14 cellular contexts compared by ENCODE assay signal in genomic region chr9:107597743-107598217, GRCh38.
"Had no signal": no experiment of that assay in that cellular context is flagged by ENCODE, and none has a peak within 500 bp of the region (broad histone marks: within the 10 kb centered on the region; RNA-seq: fewer than 3 reads in every experiment).

No MANE protein-coding gene starts in this region.

- H3K4me1 ChIP-seq: gastroesophageal sphincter had no signal

- H3K27me3 ChIP-seq: cardiac muscle cell, gastroesophageal sphincter, stomach, uterus had no signal

- H3K27ac ChIP-seq: cardiac muscle cell, gastroesophageal sphincter, skin epidermis, stomach, uterus had no signal

- H3K9me3 Mint-ChIP-seq: activated naive CD8-positive, alpha-beta T cell treated with anti-CD3 and anti-CD28 coated beads, Interleukin-2, amount 50 U/mL, for 24 hours; activated T-helper 1 cell treated with anti-CD3 and anti-CD28 coated beads, Interleukin-12 subunit alpha, Interleukin-12 subunit beta, Interleukin-2, Interleukin-4 antibody, amounts not matched to agents 30 ng/mL and 10 ng/mL and 1 ng/mL, durations not matched to agents 14 hours and 24 hours and 36 hours had no signal

- H3K27me3 Mint-ChIP-seq: activated CD4-positive, alpha-beta T cell treated with anti-CD3 and anti-CD28 coated beads for 36 hours; activated naive CD8-positive, alpha-beta T cell treated with anti-CD3 and anti-CD28 coated beads, Interleukin-2, amount 50 U/mL, for 24 hours had no signal

- H3K4me3 ChIP-seq: cardiac muscle cell, gastroesophageal sphincter, skin epidermis, stomach, uterus had no signal

- ATAC-seq: activated CD4-positive, alpha-beta T cell treated with anti-CD3 and anti-CD28 coated beads for 36 hours; activated CD8-positive, alpha-beta T cell treated with anti-CD3 and anti-CD28 coated beads, Interleukin-2, amount 10 ng/mL, durations not matched to agents 7 days and 5 days; activated naive CD8-positive, alpha-beta T cell treated with anti-CD3 and anti-CD28 coated beads, Interleukin-2, amount 50 U/mL, for 24 hours; gastroesophageal sphincter had no signal

- FAIRE-seq: astrocyte had no signal

- H3K27ac Mint-ChIP-seq: activated CD4-positive, alpha-beta T cell treated with anti-CD3 and anti-CD28 coated beads for 36 hours; activated CD8-positive, alpha-beta T cell treated with anti-CD3 and anti-CD28 coated beads, Interleukin-2, amount 10 ng/mL, durations not matched to agents 7 days and 5 days; activated naive CD8-positive, alpha-beta T cell treated with anti-CD3 and anti-CD28 coated beads, Interleukin-2, amount 50 U/mL, for 24 hours; activated T-helper 1 cell treated with anti-CD3 and anti-CD28 coated beads, Interleukin-12 subunit alpha, Interleukin-12 subunit beta, Interleukin-2, Interleukin-4 antibody, amounts not matched to agents 30 ng/mL and 10 ng/mL and 1 ng/mL, durations not matched to agents 14 hours and 24 hours and 36 hours had no signal

- DNase-seq: activated CD4-positive, alpha-beta T cell treated with anti-CD3 and anti-CD28 coated beads for 36 hours; activated CD8-positive, alpha-beta T cell treated with anti-CD3 and anti-CD28 coated beads, Interleukin-2, amount 10 ng/mL, durations not matched to agents 7 days and 5 days; activated naive CD4-positive, alpha-beta T cell treated with Interleukin-2 at 50 U/mL for 16 hours; activated naive CD8-positive, alpha-beta T cell treated with anti-CD3 and anti-CD28 coated beads, Interleukin-2, amount 50 U/mL, for 24 hours; effector CD4-positive, alpha-beta T cell; hippocampal formation; stomach; T1000; uterus had no signal

- H3K9me3 ChIP-seq: gastroesophageal sphincter, stomach, uterus had no signal

- H3K4me3 Mint-ChIP-seq: activated CD4-positive, alpha-beta T cell treated with anti-CD3 and anti-CD28 coated beads for 36 hours; activated CD8-positive, alpha-beta T cell treated with anti-CD3 and anti-CD28 coated beads, Interleukin-2, amount 10 ng/mL, durations not matched to agents 7 days and 5 days; activated naive CD8-positive, alpha-beta T cell treated with anti-CD3 and anti-CD28 coated beads, Interleukin-2, amount 50 U/mL, for 24 hours; activated T-helper 1 cell treated with anti-CD3 and anti-CD28 coated beads, Interleukin-12 subunit alpha, Interleukin-12 subunit beta, Interleukin-2, Interleukin-4 antibody, amounts not matched to agents 30 ng/mL and 10 ng/mL and 1 ng/mL, durations not matched to agents 14 hours and 24 hours and 36 hours had no signal

- H3K36me3 ChIP-seq: cardiac muscle cell, gastroesophageal sphincter, stomach, uterus had no signal

- H3K4me1 Mint-ChIP-seq: activated CD4-positive, alpha-beta T cell treated with anti-CD3 and anti-CD28 coated beads for 36 hours; activated naive CD8-positive, alpha-beta T cell treated with anti-CD3 and anti-CD28 coated beads, Interleukin-2, amount 50 U/mL, for 24 hours had no signal
